In the genomic region with DNA sequence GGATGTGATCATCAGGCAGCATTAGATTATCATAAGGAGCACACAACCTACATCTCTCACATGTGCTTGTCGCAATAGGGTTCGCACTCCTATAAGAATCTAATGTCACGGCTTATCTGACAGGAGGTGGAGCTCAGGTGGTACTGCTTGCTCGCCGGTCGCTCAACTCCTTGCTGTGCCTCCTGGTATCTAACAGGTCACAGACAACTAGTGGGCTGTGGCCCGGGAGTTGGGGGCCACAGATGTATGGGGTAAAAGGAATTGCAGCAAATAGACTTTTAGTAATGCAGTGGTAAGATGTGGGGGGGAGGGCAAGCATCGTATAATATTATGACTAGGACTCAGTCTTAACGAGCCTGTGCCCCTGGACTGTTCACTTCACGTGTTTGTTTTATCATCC, we compare ENCODE assay signal across 31 cellular contexts.
"Had no signal": no experiment of that assay in that cellular context is flagged by ENCODE, and none has a peak within 500 bp of the region (broad histone marks: within the 10 kb centered on the region; RNA-seq: fewer than 3 reads in every experiment).

No MANE protein-coding gene starts in this region.

- H3K27ac ChIP-seq: PC-9, RWPE1, SJSA1 had no signal

- H3K4me2 ChIP-seq: PC-9 had no signal

- H3K36me3 ChIP-seq: MG63, SJSA1 had no signal

- H3K4me1 ChIP-seq: SJSA1 had no signal

- H2AFZ ChIP-seq: PC-9 had no signal

- ATAC-seq: Panc1, Right ventricle myocardium inferior had no signal

- DNase-seq: Kasumi-1, MG63, NCI-H1048, NCI-H1092 treated with DMSO at 0.1 percent for 48 hours, NCI-H1105 treated with DMSO at 0.1 percent for 48 hours, NCI-H1417, NCI-H1436, NCI-H146, NCI-H1694, NCI-H187, NCI-H1930, NCI-H2029 treated with DMSO at 0.1 percent for 48 hours, NCI-H2081 treated with DMSO at 0.1 percent for 48 hours, NCI-H2107, NCI-H2171, NCI-H226, NCI-H446 treated with DMSO at 0.1 percent for 48 hours, NCI-H510A, NCI-H524, NCI-H526, NCI-H69, NCI-H748 treated with DMSO at 0.1 percent for 48 hours, NCI-H82, PC-9, SHP77 treated with DMSO at 0.1 percent for 48 hours, SW 1271, T-helper 1 cell had no signal

- H3K4me3 ChIP-seq: MG63, PC-9, SJSA1 had no signal

- H3K9me3 ChIP-seq: MG63, SJSA1 had no signal

- H3K27me3 ChIP-seq: MG63, SJSA1 had no signal
